Comparison of ENCODE assay signal across 8 cellular contexts in the genomic region with DNA sequence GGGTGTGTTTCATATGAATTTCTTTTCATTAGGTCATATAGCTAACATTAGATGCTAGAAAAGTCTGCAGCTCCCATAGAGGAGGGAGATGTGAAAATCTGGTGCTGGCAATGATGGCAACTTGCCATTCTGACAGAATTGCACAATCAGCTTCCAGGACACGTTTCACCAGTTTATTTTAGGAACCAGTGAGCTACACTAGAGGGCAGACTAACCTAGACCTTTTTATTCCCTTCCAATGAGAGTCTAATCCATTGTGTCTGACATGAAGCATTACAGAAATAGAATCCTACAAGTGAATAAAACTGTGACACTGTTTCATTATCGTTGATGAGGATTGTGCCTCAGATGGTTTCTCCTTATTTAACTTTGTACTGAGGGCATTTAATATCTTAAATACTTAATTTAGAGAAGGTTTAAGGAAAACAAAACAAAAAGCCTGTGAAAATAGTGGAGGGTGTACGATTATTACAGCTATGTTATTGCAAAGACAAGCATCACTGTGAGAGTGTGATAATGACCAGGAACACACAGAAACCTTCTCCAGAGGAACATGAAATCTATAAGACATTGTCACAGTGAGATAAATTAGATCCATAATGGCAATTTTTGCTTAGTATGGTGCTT.
A peak's percentile ranks its signal among the peaks of the same experiment; 100 is the strongest.
DNase-seq lines count a peak whose midpoint lies in the region; ATAC-seq and TF ChIP-seq lines count a peak whose summit lies in the region.

No MANE protein-coding gene starts in this region.

- TF ChIP-seq CTCF in CD4-positive, alpha-beta T cell (IDR thresholded peaks at IDR 0.05): peak; percentile 48
- TF ChIP-seq CTCF in WERI-Rb-1 (IDR thresholded peaks at IDR 0.05; ENCODE audit: low read depth, low read length) (peak; percentile 68), fibroblast of the aortic adventitia (IDR thresholded peaks at IDR 0.05; ENCODE audit: insufficient read depth, low read length) (peak; percentile 71)

- H3K4me3 ChIP-seq in WERI-Rb-1 (ENCODE audit: low read depth, low read length) (no peak overlapping the region), fibroblast of the aortic adventitia (ENCODE audit: low read depth, low read length) (no peak overlapping the region), neuron (ENCODE audit: low read length) (no peak overlapping the region)

- H3K27me3 ChIP-seq in CD4-positive, alpha-beta T cell (ENCODE audit: control insufficient read depth, insufficient read depth, low read length): no peaks in the 10 kb centered on the region
- H3K27me3 ChIP-seq in WERI-Rb-1 (ENCODE audit: insufficient read depth, low read depth, severe bottlenecking) (no peaks in the 10 kb centered on the region), neuron (ENCODE audit: insufficient read depth, low read length) (no peaks in the 10 kb centered on the region)

- peaks cover 33% of the 10 kb centered on the region for H3K4me1 ChIP-seq in neuron (ENCODE audit: insufficient read depth, low read length)

- no peaks in the 10 kb centered on the region for H3K9me3 Mint-ChIP-seq in CD4-positive, alpha-beta T cell

- no peak overlapping the region for H3K27ac Mint-ChIP-seq in CD4-positive, alpha-beta T cell

- no peaks in the 10 kb centered on the region for H3K36me3 Mint-ChIP-seq in CD4-positive, alpha-beta T cell (ENCODE audit: low read depth)

- no peak for DNase-seq in CD4-positive, alpha-beta T cell
- peak; percentile 42 for DNase-seq in NCI-H2171 treated with DMSO at 0.1 percent for 48 hours (lab: John Stamatoyannopoulos, UW)
- DNase-seq in WERI-Rb-1: peak; percentile 22
- DNase-seq in fibroblast of the aortic adventitia (ENCODE audit: low read depth): peak; percentile 96
- no peak for DNase-seq in effector CD8-positive, alpha-beta T cell (lab: John Stamatoyannopoulos, UW)

- no peaks in the 10 kb centered on the region for H3K4me1 Mint-ChIP-seq in CD4-positive, alpha-beta T cell (ENCODE audit: low read depth)

- H3K9me3 ChIP-seq in CD4-positive, alpha-beta T cell (ENCODE audit: control insufficient read depth, low read length): no peaks in the 10 kb centered on the region
- H3K9me3 ChIP-seq in WERI-Rb-1 (ENCODE audit: severe bottlenecking): no peaks in the 10 kb centered on the region
- H3K9me3 ChIP-seq in neuron (ENCODE audit: low read length): no peaks in the 10 kb centered on the region

- no peak overlapping the region for H3K4me3 Mint-ChIP-seq in CD4-positive, alpha-beta T cell

- intact Hi-C loops in CD4-positive, alpha-beta T cell (cut with DNase I, micrococcal nuclease): loop anchor here (1.0 to 10.0 kb wide), 5 partner anchors 289 to 923 kb away; no protein-coding TSS in a partner anchor

- POLR2A ChIA-PET in CD4-positive, alpha-beta T cell (lab: Charles Lee): interaction anchor here (0.6 kb wide), 1 partner anchor 10 kb away, joined by 3 read pairs; no protein-coding TSS in a partner anchor

- no peaks in the 10 kb centered on the region for H3K27me3 Mint-ChIP-seq in CD4-positive, alpha-beta T cell

- no peak for ATAC-seq in CD4-positive, alpha-beta T cell (ENCODE audit: poor library complexity)
- ATAC-seq in GM18868 (IDR thresholded peaks at IDR 0.05; ENCODE audit: unreplicated experiment) (peak; percentile 90), HG03135 (IDR thresholded peaks at IDR 0.05; ENCODE audit: unreplicated experiment) (peak; percentile 71)

- H3K36me3 ChIP-seq in WERI-Rb-1 (no peaks in the 10 kb centered on the region), neuron (ENCODE audit: insufficient read depth, low read length) (no peaks in the 10 kb centered on the region)

- peak overlapping the region; percentile 37 for H2AFZ ChIP-seq in neuron (ENCODE audit: low read depth, low read length)

- CTCF ChIA-PET in CD4-positive, alpha-beta T cell (lab: Charles Lee): interaction anchor here (1.0 to 1.4 kb wide), 3 partner anchors 290 to 922 kb away, joined by 3 read pairs; no protein-coding TSS in a partner anchor

- H3K27ac ChIP-seq in CD4-positive, alpha-beta T cell (ENCODE audit: low read depth, low read length): no peak overlapping the region
- no peak overlapping the region for H3K27ac ChIP-seq in WERI-Rb-1

Comparison
In these comparisons a context has a peak if more than half of its experiments do, and no peak if none do; other contexts are left out.
1. DNase-seq: peak in NCI-H2171 treated with DMSO at 0.1 percent for 48 hours (single experiment), WERI-Rb-1 (single experiment) and fibroblast of the aortic adventitia (single experiment); none in CD4-positive, alpha-beta T cell (0 of 10) and effector CD8-positive, alpha-beta T cell (single experiment).
2. Peak in every context shown above with its lines, with median percentiles within 50 percentile points of each other: CTCF ChIP-seq.